In the genomic region with DNA sequence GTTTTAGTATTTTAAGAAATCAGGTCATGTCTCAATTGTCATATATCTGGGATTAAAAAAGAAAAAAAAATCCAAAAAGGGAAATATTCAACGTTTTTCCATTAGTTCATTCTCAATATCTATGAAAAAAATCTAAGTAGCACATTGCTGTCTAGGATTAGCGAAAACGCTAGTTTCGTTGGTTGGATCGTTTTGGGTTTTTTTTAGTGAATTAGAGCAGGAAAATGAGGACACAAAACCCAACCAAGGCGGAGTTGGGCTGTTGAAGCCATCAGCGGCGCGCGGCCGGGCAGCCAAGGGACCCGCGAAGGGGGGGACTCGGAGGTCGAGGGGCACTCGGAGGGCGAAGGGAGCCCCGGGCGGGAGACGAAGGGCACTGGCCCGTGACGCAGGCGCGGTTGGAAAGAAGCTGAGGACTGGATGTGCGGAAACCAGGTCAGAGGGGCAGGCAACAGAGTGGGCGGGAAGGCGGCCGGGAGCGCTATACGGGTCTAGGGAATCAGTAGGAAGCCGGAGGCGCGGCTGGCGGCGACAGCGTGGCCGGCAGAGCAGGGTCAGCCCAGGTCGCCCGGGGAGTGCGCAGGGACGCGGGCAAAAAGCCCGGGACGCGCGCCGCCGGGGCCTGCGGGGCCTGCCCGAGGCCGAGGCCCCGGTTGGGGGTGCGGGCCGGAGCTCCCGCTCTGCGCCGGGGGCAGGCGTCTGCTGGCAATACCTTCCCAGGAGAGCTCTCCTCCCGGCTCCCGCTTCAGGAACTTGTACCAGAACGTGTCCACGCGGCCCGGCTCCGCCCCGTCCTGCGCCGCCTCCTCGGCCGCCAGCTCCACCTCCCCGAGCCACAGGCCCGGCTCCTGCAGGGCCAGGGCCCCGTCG, we compare ENCODE assay signal across 8 cellular contexts. TPM values are rescaled to one million over a fixed set of nuclear protein-coding genes. Genes with fewer than 3 reads are reported as not detected.
A peak's percentile ranks its signal among the peaks of the same experiment; 100 is the strongest.
DNase-seq lines count a peak whose midpoint lies in the region; ATAC-seq and TF ChIP-seq lines count a peak whose summit lies in the region.

No MANE protein-coding gene starts in this region.

- H3K4me3 ChIP-seq in GM12875 (ENCODE audit: low read depth, low read length) (peak overlapping the region; percentile 69), adrenal gland (peak overlapping the region; percentile 28 to 70 (median 62)), left ventricle myocardium inferior (peak overlapping the region; percentile 82), prostate gland (peak overlapping the region; percentile 70 to 76), urinary bladder (ENCODE audit: low read depth, low read length) (peak overlapping the region; percentile 81)

- peak; percentile 75 for ATAC-seq in HG02763 (IDR thresholded peaks at IDR 0.05; ENCODE audit: unreplicated experiment)

- H3K27ac ChIP-seq in adrenal gland (peak overlapping the region; percentile 94 to 97 (median 95)), left ventricle myocardium inferior (replicated peaks) (peak overlapping the region; percentile 99), prostate gland (peak overlapping the region; percentile 91 to 93), urinary bladder (ENCODE audit: low read depth) (peak overlapping the region; percentile 89)

- WGBS in adrenal gland, 4 donors, result 0 to 1% (median 0%) methylated on average over 31 to 74 of the region's 74 CpGs
- under 1% methylated on average over 74 of the region's 74 CpGs for WGBS in prostate gland
- WGBS in urinary bladder, result under 1% methylated on average over 74 of the region's 74 CpGs

- no peaks in the 10 kb centered on the region for H3K27me3 ChIP-seq in adrenal gland
- no peaks in the 10 kb centered on the region for H3K27me3 ChIP-seq in left ventricle myocardium inferior (ENCODE audit: low read depth)
- H3K27me3 ChIP-seq in prostate gland (replicated peaks; ENCODE audit: insufficient read depth), result no peaks in the 10 kb centered on the region

- intact Hi-C loops in adrenal gland (cut with DNase I) (loop anchor here (10.0 kb wide), 2 partner anchors 70 to 80 kb away; partner anchors contain the start of gene FBXO30 (in 1 of the 2)), left ventricle myocardium inferior (cut with micrococcal nuclease) (no loop called here), prostate gland (cut with DNase I) (loop anchor here (2.0 to 5.0 kb wide), 4 partner anchors 63 to 228 kb away; partner anchors contain the start of gene FBXO30)

- H3K9me3 ChIP-seq in adrenal gland (replicated peaks in 1 of 3) (no peaks in the 10 kb centered on the region), left ventricle myocardium inferior (replicated peaks) (no peaks in the 10 kb centered on the region), prostate gland (no peaks in the 10 kb centered on the region)

- peaks cover 0 to 16% of the 10 kb centered on the region in 2 donors for H3K4me1 ChIP-seq in adrenal gland (replicated peaks in 1 of 2)
- H3K4me1 ChIP-seq in left ventricle myocardium inferior, result peaks cover 46% of the 10 kb centered on the region
- H3K4me1 ChIP-seq in prostate gland (replicated peaks), result no peaks in the 10 kb centered on the region
- no peaks in the 10 kb centered on the region for H3K4me1 ChIP-seq in urinary bladder (ENCODE audit: insufficient read depth)

- TF ChIP-seq CTCF in GM12875 (IDR thresholded peaks at IDR 0.05; ENCODE audit: borderline replicate concordance, insufficient read depth, low read depth, low read length) (no peak), adrenal gland (IDR thresholded peaks at IDR 0.05) (no peak), left ventricle myocardium inferior (IDR thresholded peaks at IDR 0.05; ENCODE audit: borderline replicate concordance) (no peak), prostate gland (IDR thresholded peaks at IDR 0.05) (no peak)

- TF ChIP-seq POLR2A in adrenal gland (IDR thresholded peaks at IDR 0.05), result peak in 1 of 2 donors; percentile 57
- no peak for TF ChIP-seq POLR2A in prostate gland (IDR thresholded peaks at IDR 0.05)

- DNase-seq in NCI-H128 (lab: John Stamatoyannopoulos, UW; ENCODE audit: unreplicated experiment) (peak; percentile 66), T follicular helper cell (ENCODE audit: low read depth) (peak; percentile 18), adrenal gland (peak; percentile 87 to 95 (median 91)), left ventricle myocardium inferior (peak; percentile 92), prostate gland (ENCODE audit: low spot score) (peak; percentile 82)

- no peaks in the 10 kb centered on the region for H3K36me3 ChIP-seq in adrenal gland (replicated peaks in 1 of 2)
- H3K36me3 ChIP-seq in left ventricle myocardium inferior, result no peaks in the 10 kb centered on the region
- no peaks in the 10 kb centered on the region for H3K36me3 ChIP-seq in prostate gland
- H3K36me3 ChIP-seq in urinary bladder (ENCODE audit: insufficient read depth), result no peaks in the 10 kb centered on the region

RNA-seq across cellular contexts. Expression of gene EPM2A, which starts 0.6 kb away (rescaled TPM):
- 10 to 100 TPM; 10.2 to 32.8 (median 13.3) TPM for total RNA-seq in adrenal gland
- 10 to 100 TPM in 1 of 3 donors, 1 to 10 TPM in 2; 3.8 to 14.2 (median 4.8) TPM for polyA plus RNA-seq in adrenal gland
- 41.3 TPM for total RNA-seq in left ventricle myocardium inferior
- total RNA-seq in prostate gland, result 10 to 100 TPM in 1 of 2 donors, 1 to 10 TPM in 1; 7.2 to 18.6 TPM
- 22.5 TPM for total RNA-seq in urinary bladder
- polyA plus RNA-seq in urinary bladder, result 25.3 TPM

Comparison
In these comparisons a context has a peak if more than half of its experiments do, and no peak if none do; other contexts are left out.
1. Peak in every context shown above with its lines: DNase-seq, ATAC-seq, H3K4me3 ChIP-seq and H3K27ac ChIP-seq.
2. DNase-seq: peak in every context shown above with its lines; median percentile 92 in left ventricle myocardium inferior; 91 in adrenal gland; 82 in prostate gland; 66 in NCI-H128; 18 in T follicular helper cell.